ENCODE assay signal across 1 cellular context in the genomic region with DNA sequence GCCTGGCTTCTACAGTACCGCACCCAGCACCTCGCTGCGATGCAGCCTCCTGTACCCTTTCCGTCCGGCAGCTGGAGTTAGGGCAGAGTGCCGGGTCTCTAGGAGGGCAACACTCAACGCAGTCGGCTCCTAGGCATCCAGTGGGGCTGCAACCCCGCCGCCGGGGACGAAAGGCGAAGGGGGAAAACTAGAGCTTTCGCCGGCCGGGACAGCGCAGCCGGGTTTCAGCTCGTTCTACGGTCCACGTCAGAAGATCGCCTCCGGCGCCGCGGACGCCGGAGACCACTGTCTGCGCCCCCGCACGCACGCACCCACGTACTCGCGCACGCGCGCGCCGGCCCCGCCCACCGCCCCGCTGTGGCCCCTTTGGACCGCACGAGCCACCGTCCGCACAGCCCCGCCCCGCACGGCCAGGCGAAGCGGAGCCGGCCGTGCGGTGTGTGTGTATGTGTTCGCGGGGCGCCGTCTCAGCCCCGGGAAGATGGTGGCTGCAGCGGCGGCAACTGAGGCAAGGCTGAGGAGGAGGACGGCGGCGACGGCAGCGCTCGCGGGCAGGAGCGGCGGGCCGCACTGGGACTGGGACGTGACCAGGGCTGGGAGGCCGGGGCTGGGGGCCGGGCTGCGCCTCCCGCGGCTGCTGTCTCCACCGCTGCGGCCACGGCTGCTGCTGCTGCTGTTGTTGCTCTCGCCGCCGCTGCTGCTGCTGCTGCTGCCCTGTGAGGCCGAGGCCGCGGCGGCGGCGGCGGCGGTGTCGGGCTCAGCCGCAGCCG.
TF ChIP-seq lines count a peak whose summit lies in the region.

ATRN (plus strand) TSS at position 392 of the 770 bp plus-strand sequence; CDS start at position 482, 90 bp downstream.

TF ChIP-seq in HepG2, 621 proteins besides CTCF, POLR2A, EP300 and RAD21 (continued from another document and continues in another):
- TF ChIP-seq PREB (CRISPR knock-in tag; IDR thresholded peaks at IDR 0.05) (no peak), DDIT3 (CRISPR knock-in tag; IDR thresholded peaks at IDR 0.05) (no peak), ZNF101 (CRISPR knock-in tag; IDR thresholded peaks at IDR 0.05; ENCODE audit: borderline replicate concordance, low read depth) (0 out of 2 replicates have a peak, but pooled peaks have one; percentile 24), KAT7 (CRISPR knock-in tag; IDR thresholded peaks at IDR 0.05; ENCODE audit: borderline replicate concordance) (peak; percentile 97), NFKB2 (CRISPR knock-in tag; IDR thresholded peaks at IDR 0.05; ENCODE audit: borderline replicate concordance) (peak; percentile 92; the same call in 1 of the 2 replicates), ZNF577 (CRISPR knock-in tag; IDR thresholded peaks at IDR 0.05; ENCODE audit: borderline replicate concordance, low read depth) (0 out of 2 replicates have a peak, but pooled peaks have one; percentile 19), ZNF34 (CRISPR knock-in tag; IDR thresholded peaks at IDR 0.05; ENCODE audit: borderline replicate concordance) (peak; percentile 98; the same call in 1 of the 2 replicates), TCF7 (IDR thresholded peaks at IDR 0.05; ENCODE audit: low read depth) (no peak), BORCS8-MEF2B (CRISPR knock-in tag; IDR thresholded peaks at IDR 0.05) (peak; percentile 99), EED (CRISPR knock-in tag; IDR thresholded peaks at IDR 0.05) (no peak; the same call in 1 of the 2 replicates), ZNF761 (CRISPR knock-in tag; conservative IDR thresholded peaks at IDR 0.05) (peak; percentile 96), FOXO1 (CRISPR knock-in tag; IDR thresholded peaks at IDR 0.05) (peak; percentile 78; the same call in 1 of the 2 replicates), HNRNPLL (IDR thresholded peaks at IDR 0.05; ENCODE audit: low read depth, low read length, poor library complexity, severe bottlenecking) (peak; percentile 91), NR2F2 (IDR thresholded peaks at IDR 0.05; ENCODE audit: borderline replicate concordance, low read depth) (peak; percentile 42; the same call in 1 of the 2 replicates), EZH2 (conservative IDR thresholded peaks at IDR 0.05; ENCODE audit: low read depth, low read length) (no peak), MED8 (CRISPR knock-in tag; IDR thresholded peaks at IDR 0.05; ENCODE audit: insufficient replicate concordance) (peak; percentile 61), PPARG (CRISPR knock-in tag; conservative IDR thresholded peaks at IDR 0.05) (peak; percentile 58; the same call in 1 of the 2 replicates), TRIM22 (IDR thresholded peaks at IDR 0.05) (no peak), IKZF5 (CRISPR knock-in tag; IDR thresholded peaks at IDR 0.05) (peak; percentile 38; the same call in 1 of the 2 replicates), ZBTB8A (CRISPR knock-in tag; IDR thresholded peaks at IDR 0.05; ENCODE audit: borderline replicate concordance, low read depth) (peak; percentile 35; the same call in 1 of the 2 replicates), NR2F1 (CRISPR knock-in tag; IDR thresholded peaks at IDR 0.05) (peak; percentile 77 to 88), AFF4 (CRISPR knock-in tag; IDR thresholded peaks at IDR 0.05) (no peak; the same call in 1 of the 2 replicates), PHF20 (CRISPR knock-in tag; IDR thresholded peaks at IDR 0.05) (peak; percentile 89), ARNT2 (CRISPR knock-in tag; IDR thresholded peaks at IDR 0.05; ENCODE audit: low read depth) (peak; percentile 96), ZNF446 (CRISPR knock-in tag; IDR thresholded peaks at IDR 0.05) (peak; percentile 97; the same call in 1 of the 2 replicates), RARA (CRISPR knock-in tag; IDR thresholded peaks at IDR 0.05) (peak; percentile 54), ASH2L (IDR thresholded peaks at IDR 0.05; ENCODE audit: insufficient read length, low read depth, low read length) (peak; percentile 99), ARID4A (CRISPR knock-in tag; IDR thresholded peaks at IDR 0.05; ENCODE audit: borderline replicate concordance) (peak; percentile 97), ZNF646 (CRISPR knock-in tag; IDR thresholded peaks at IDR 0.05) (peak; percentile 71; the same call in 1 of the 2 replicates)
- TF ChIP-seq, protein P1, sequence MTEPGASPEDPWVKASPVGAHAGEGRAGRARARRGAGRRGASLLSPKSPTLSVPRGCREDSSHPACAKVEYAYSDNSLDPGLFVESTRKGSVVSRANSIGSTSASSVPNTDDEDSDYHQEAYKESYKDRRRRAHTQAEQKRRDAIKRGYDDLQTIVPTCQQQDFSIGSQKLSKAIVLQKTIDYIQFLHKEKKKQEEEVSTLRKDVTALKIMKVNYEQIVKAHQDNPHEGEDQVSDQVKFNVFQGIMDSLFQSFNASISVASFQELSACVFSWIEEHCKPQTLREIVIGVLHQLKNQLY (CRISPR knock-in tag; IDR thresholded peaks at IDR 0.05): peak; percentile 63
